In the genomic region with DNA sequence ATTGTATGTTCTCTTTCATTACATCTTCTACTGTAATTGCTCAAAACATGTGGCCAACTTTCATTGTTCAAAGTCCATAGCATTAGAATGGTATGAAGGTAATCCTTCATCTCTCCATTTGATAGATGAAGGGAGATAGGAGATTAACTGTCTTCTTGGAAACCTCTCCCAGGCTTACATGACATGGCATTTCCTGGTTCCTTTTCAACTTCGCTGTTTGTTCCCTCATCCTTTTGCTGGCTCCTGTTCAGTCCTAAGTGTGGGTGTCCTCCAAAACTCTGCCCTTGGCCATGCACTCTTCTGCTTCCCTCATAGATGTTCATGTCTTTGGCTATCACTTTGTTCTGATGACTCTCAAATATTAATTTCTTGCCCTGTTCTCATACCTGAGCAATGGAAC, we compare ENCODE assay signal across 22 cellular contexts.
"Had no signal": no experiment of that assay in that cellular context is flagged by ENCODE, and none has a peak within 500 bp of the region (broad histone marks: within the 10 kb centered on the region; RNA-seq: fewer than 3 reads in every experiment).

No MANE protein-coding gene starts in this region.

- H3K27me3 ChIP-seq: SJSA1 had no signal

- H3K4me3 Mint-ChIP-seq: IgD-negative memory B cell had no signal

- H3K4me1 ChIP-seq: SJSA1 had no signal

- H3K9me3 ChIP-seq: SJSA1 had no signal

- H3K27ac ChIP-seq: SJSA1, SK-N-MC had no signal

- DNase-seq: KBM-7, MV-4-11, NCI-H1048, NCI-H1105, NCI-H1417, NCI-H1436 treated with DMSO at 0.1 percent for 48 hours, NCI-H1694, NCI-H187 treated with DMSO at 0.1 percent for 48 hours, NCI-H2029 treated with DMSO at 0.1 percent for 48 hours, NCI-H2171 treated with DMSO at 0.1 percent for 48 hours, NCI-H345, NCI-H446 treated with DMSO at 0.1 percent for 48 hours, NCI-H510A treated with DMSO at 0.1 percent for 48 hours, NCI-H526, Right ventricle myocardium superior, RPMI8226, SIG-M5, SW 1271 had no signal

- H3K4me3 ChIP-seq: SJSA1, SK-N-MC had no signal

- H3K36me3 ChIP-seq: SJSA1 had no signal

- FAIRE-seq: RCC 7860 had no signal

- H3K27ac Mint-ChIP-seq: IgD-negative memory B cell had no signal

- H3K27me3 Mint-ChIP-seq: IgD-negative memory B cell had no signal
